Comparison of ENCODE assay signal across 23 cellular contexts in the genomic region with DNA sequence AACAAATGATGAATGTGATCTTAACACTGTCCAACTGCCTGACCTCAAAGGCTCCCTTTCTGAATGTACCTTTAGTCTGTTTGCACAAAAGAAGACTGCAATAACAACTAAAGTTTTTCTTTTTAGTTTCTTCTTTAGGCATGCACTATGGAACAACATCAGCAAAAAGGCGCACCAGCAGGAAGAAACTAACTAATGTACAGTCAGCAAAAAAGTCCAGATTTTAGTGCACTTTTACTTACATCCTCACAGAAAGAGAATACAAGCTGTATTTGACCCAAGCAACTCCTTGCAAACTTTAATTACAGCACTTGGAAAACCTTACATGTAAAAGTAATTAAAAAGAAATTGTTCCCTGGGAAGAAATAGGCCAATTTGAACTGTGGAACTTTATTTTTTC.
DNase-seq lines count a peak whose midpoint lies in the region; ATAC-seq, FAIRE-seq and TF ChIP-seq lines count a peak whose summit lies in the region.
"Had no signal": no experiment of that assay in that cellular context is flagged by ENCODE, and none has a peak within 500 bp of the region (broad histone marks: within the 10 kb centered on the region; RNA-seq: fewer than 3 reads in every experiment).

No MANE protein-coding gene starts in this region.

- ATAC-seq in A549 (no peak), PC-3 (no peak), HG03571 (IDR thresholded peaks at IDR 0.05; ENCODE audit: unreplicated experiment) (no peak)
- ATAC-seq: CD8-positive, alpha-beta T cell; GM12878 had no signal

- H3K36me3 ChIP-seq in PC-3 (ENCODE audit: low read depth, low read length) = no peaks in the 10 kb centered on the region
- H3K36me3 ChIP-seq in MM.1S (replicated peaks; ENCODE audit: insufficient read depth, low read length) = no peaks in the 10 kb centered on the region
- H3K36me3 ChIP-seq: BLaER1 had no signal

- TF ChIP-seq POLR2A in A549 (IDR thresholded peaks at IDR 0.05; ENCODE audit: low read length) = no peak

- no peaks in the 10 kb centered on the region for H3K9me3 ChIP-seq in A549
- peaks cover 19% of the 10 kb centered on the region for H3K9me3 ChIP-seq in PC-3 (ENCODE audit: low read length)
- no peaks in the 10 kb centered on the region for H3K9me3 ChIP-seq in MM.1S (replicated peaks; ENCODE audit: insufficient read depth, low read length)
- H3K9me3 ChIP-seq: BLaER1, Caco-2 had no signal

- H3K9ac ChIP-seq in PC-3 (ENCODE audit: low read length) = no peak overlapping the region
- no peak overlapping the region for H3K9ac ChIP-seq in MM.1S (ENCODE audit: low read length)
- H3K9ac ChIP-seq: BLaER1, GM23248 had no signal

- H3K9me2 ChIP-seq in PC-3 (replicated peaks; ENCODE audit: low read length) = no peaks in the 10 kb centered on the region
- no peaks in the 10 kb centered on the region for H3K9me2 ChIP-seq in MM.1S (replicated peaks; ENCODE audit: insufficient read depth, low read length)

- CTCF ChIA-PET in A549 (lab: Yijun Ruan, JAX) (no interaction called here), PC-3 (lab: Charles Lee) (no interaction called here)

- H3K4me1 ChIP-seq in A549 = no peaks in the 10 kb centered on the region
- no peaks in the 10 kb centered on the region for H3K4me1 ChIP-seq in PC-3 (ENCODE audit: insufficient read depth, low read length)
- no peaks in the 10 kb centered on the region for H3K4me1 ChIP-seq in MM.1S (ENCODE audit: low read length)
- H3K4me1 ChIP-seq: Caco-2 had no signal

- in situ Hi-C loops in G401 (cut with HindIII; ENCODE audit: low sequenced_read_pairs) = no loop called here
- in situ Hi-C loops in GM13976 (cut with MboI; ENCODE audit: low sequenced_read_pairs, unreplicated experiment) = no loop called here

- POLR2A ChIA-PET in A549 (lab: Yijun Ruan, JAX) = no interaction called here
- POLR2A ChIA-PET in PC-3 (lab: Charles Lee; ENCODE audit: unreplicated experiment) = no interaction called here

- H3F3A ChIP-seq in PC-3 (ENCODE audit: low read length, unreplicated experiment) (no peaks in the 10 kb centered on the region), MM.1S (ENCODE audit: insufficient read depth, low read length) (no peaks in the 10 kb centered on the region)

- no peak for FAIRE-seq in A549 (lab: Jason Lieb, UNC)
- FAIRE-seq: GM12878, GM19239, H1 had no signal

- H4K20me1 ChIP-seq in PC-3 (ENCODE audit: low read length) (no peaks in the 10 kb centered on the region), MM.1S (ENCODE audit: insufficient read depth, low read length) (no peaks in the 10 kb centered on the region)
- H4K20me1 ChIP-seq: BLaER1 had no signal

- no peak for TF ChIP-seq EP300 in A549 (IDR thresholded peaks at IDR 0.05)

- no peak overlapping the region for H3K4me3 ChIP-seq in A549
- no peak overlapping the region for H3K4me3 ChIP-seq in PC-3 (ENCODE audit: low read length)
- no peak overlapping the region for H3K4me3 ChIP-seq in MM.1S (ENCODE audit: low read length)
- H3K4me3 ChIP-seq: BLaER1, GM12878, GM23248 had no signal

- no peaks in the 10 kb centered on the region for H3K79me2 ChIP-seq in PC-3 (ENCODE audit: low read length)
- H3K79me2 ChIP-seq in MM.1S (ENCODE audit: low read length) = no peaks in the 10 kb centered on the region

- intact Hi-C loops in PC-3 (cut with micrococcal nuclease) = no loop called here

- H3K4me2 ChIP-seq in A549 (no peak overlapping the region), PC-3 (ENCODE audit: low read length) (no peak overlapping the region), MM.1S (ENCODE audit: low read depth, low read length) (no peak overlapping the region)
- H3K4me2 ChIP-seq: BLaER1 had no signal

- TF ChIP-seq CTCF in A549 (IDR thresholded peaks at IDR 0.05) (no peak), PC-3 (conservative IDR thresholded peaks at IDR 0.05; ENCODE audit: low read depth, low read length) (no peak), GM13976 (IDR thresholded peaks at IDR 0.05; ENCODE audit: borderline replicate concordance, control extremely low read depth, extremely low read depth, insufficient read depth, missing control alignments) (no peak), MM.1S (IDR thresholded peaks at IDR 0.05; ENCODE audit: low read length) (no peak)

- TF ChIP-seq RAD21 in A549 (conservative IDR thresholded peaks at IDR 0.05 in 1 of 2, IDR thresholded peaks at IDR 0.05 in 1 of 2) = no peak

- no peak for DNase-seq in A549 (ENCODE audit: low read depth in 1 of 2, low spot score in 1 of 2)
- DNase-seq in G401 (ENCODE audit: low spot score) = peak; percentile 6
- DNase-seq in caudate nucleus (lab: John Stamatoyannopoulos, UW) = peak in 4 of 61 donors; percentile 1 to 27 (median 8)
- DNase-seq in midbrain (lab: John Stamatoyannopoulos, UW) = peak; percentile 31
- DNase-seq in PC-3 = no peak
- DNase-seq in GM13976 (ENCODE audit: low spot score) = no peak
- no peak for DNase-seq in MM.1S
- DNase-seq: 8988T; Caco-2; CD4-positive, CD25-positive, alpha-beta regulatory T cell; CD8-positive, alpha-beta T cell; DMS153; DND-41; GDM1; GM23248; H7; HCEC 1CT had no signal

- H3K27ac ChIP-seq in A549 (no peak overlapping the region), caudate nucleus (ENCODE audit: low read depth, low read length) (peak overlapping the region; percentile 22), PC-3 (ENCODE audit: low read length) (no peak overlapping the region), MM.1S (ENCODE audit: low read length) (no peak overlapping the region)
- H3K27ac ChIP-seq: BLaER1, C4-2B, GM23248 had no signal

- H2AFZ ChIP-seq in PC-3 (ENCODE audit: low read length) (no peak overlapping the region), MM.1S (ENCODE audit: low read length) (no peak overlapping the region)
- H2AFZ ChIP-seq: GM23248 had no signal

- H3K27me3 ChIP-seq in PC-3 (ENCODE audit: low read length) (no peaks in the 10 kb centered on the region), MM.1S (replicated peaks; ENCODE audit: insufficient read depth, low read length) (no peaks in the 10 kb centered on the region)
- H3K27me3 ChIP-seq: BLaER1 had no signal

- no TSS peak for BruUV-seq in PC-3 (replicated peaks; lab: Mats Ljungman, UMichigan)

- 73% methylated on average over 1 of the region's 1 CpG for WGBS in A549 (ENCODE audit: missing lambda C conversion rate)

TF ChIP-seq in A549, 52 proteins besides CTCF, POLR2A, EP300 and RAD21:
- TF ChIP-seq HES2 (IDR thresholded peaks at IDR 0.05) (no peak), MAFK (IDR thresholded peaks at IDR 0.05; ENCODE audit: partially characterized antibody) (peak; percentile 78), SREBF2 (IDR thresholded peaks at IDR 0.05) (no peak)
- TF ChIP-seq, protein P1, sequence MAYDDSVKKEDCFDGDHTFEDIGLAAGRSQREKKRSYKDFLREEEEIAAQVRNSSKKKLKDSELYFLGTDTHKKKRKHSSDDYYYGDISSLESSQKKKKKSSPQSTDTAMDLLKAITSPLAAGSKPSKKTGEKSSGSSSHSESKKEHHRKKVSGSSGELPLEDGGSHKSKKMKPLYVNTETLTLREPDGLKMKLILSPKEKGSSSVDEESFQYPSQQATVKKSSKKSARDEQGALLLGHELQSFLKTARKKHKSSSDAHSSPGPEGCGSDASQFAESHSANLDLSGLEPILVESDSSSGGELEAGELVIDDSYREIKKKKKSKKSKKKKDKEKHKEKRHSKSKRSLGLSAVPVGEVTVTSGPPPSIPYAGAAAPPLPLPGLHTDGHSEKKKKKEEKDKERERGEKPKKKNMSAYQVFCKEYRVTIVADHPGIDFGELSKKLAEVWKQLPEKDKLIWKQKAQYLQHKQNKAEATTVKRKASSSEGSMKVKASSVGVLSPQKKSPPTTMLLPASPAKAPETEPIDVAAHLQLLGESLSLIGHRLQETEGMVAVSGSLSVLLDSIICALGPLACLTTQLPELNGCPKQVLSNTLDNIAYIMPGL (CRISPR knock-in tag; IDR thresholded peaks at IDR 0.05; ENCODE audit: borderline replicate concordance) = no peak

Comparison
In these comparisons a context has a peak if more than half of its experiments do, and no peak if none do; other contexts are left out.
1. DNase-seq: peak in G401 (single experiment) and midbrain (single experiment); none in A549 (0 of 2), PC-3 (single experiment), GM13976 (single experiment) and MM.1S (single experiment).